In genomic region chr4:168521736-168522135, GRCh38 we compare ENCODE assay signal across 18 cellular contexts. TPM values are rescaled to one million over a fixed set of nuclear protein-coding genes. Genes with fewer than 3 reads are reported as not detected.
DNase-seq lines count a peak whose midpoint lies in the region; ATAC-seq and TF ChIP-seq lines count a peak whose summit lies in the region.
"Had no signal": no experiment of that assay in that cellular context is flagged by ENCODE, and none has a peak within 500 bp of the region (broad histone marks: within the 10 kb centered on the region; RNA-seq: fewer than 3 reads in every experiment).

No MANE protein-coding gene starts in this region.

- POLR2A ChIA-PET in HCT116 (lab: Charles Lee) = no interaction called here

- no peak overlapping the region for H3K4me3 Mint-ChIP-seq in chondrocyte (ENCODE audit: unreplicated experiment)
- no peak overlapping the region for H3K4me3 Mint-ChIP-seq in mesothelial cell of epicardium
- no peak overlapping the region for H3K4me3 Mint-ChIP-seq in nephron progenitor cell
- H3K4me3 Mint-ChIP-seq: B cell; CD4-positive, alpha-beta memory T cell had no signal

- peaks cover 2% of the 10 kb centered on the region for H3K9me3 Mint-ChIP-seq in chondrocyte (ENCODE audit: low read depth)
- no peaks in the 10 kb centered on the region for H3K9me3 Mint-ChIP-seq in mesothelial cell of epicardium
- no peaks in the 10 kb centered on the region for H3K9me3 Mint-ChIP-seq in nephron progenitor cell

- H3K27me3 Mint-ChIP-seq in chondrocyte (ENCODE audit: low read depth) (no peaks in the 10 kb centered on the region), mesothelial cell of epicardium (ENCODE audit: low read depth) (no peaks in the 10 kb centered on the region), nephron progenitor cell (ENCODE audit: low read depth, poor library complexity) (no peaks in the 10 kb centered on the region)

- no peak for TF ChIP-seq CTCF in HCT116 (IDR thresholded peaks at IDR 0.05 in 2 of 3, conservative IDR thresholded peaks at IDR 0.05 in 1 of 3; ENCODE audit: borderline replicate concordance in 1 of 3, insufficient read depth in 1 of 3, low read depth in 2 of 3, low read length in 2 of 3)
- no peak for TF ChIP-seq CTCF in chondrocyte (IDR thresholded peaks at IDR 0.05)
- TF ChIP-seq CTCF in mesothelial cell of epicardium (IDR thresholded peaks at IDR 0.05; ENCODE audit: unreplicated experiment) = no peak
- no peak for TF ChIP-seq CTCF in left lung (IDR thresholded peaks at IDR 0.05)
- no peak for TF ChIP-seq CTCF in nephron progenitor cell (IDR thresholded peaks at IDR 0.05)
- TF ChIP-seq CTCF in ascending aorta (IDR thresholded peaks at IDR 0.05) = no peak

- no peaks in the 10 kb centered on the region for H4K20me1 ChIP-seq in HCT116 (ENCODE audit: insufficient read depth)

- H2AFZ ChIP-seq in HCT116 (ENCODE audit: low read depth, low read length, poor library complexity, severe bottlenecking) = no peak overlapping the region

- no peak for TF ChIP-seq POLR2A in HCT116 (IDR thresholded peaks at IDR 0.05; ENCODE audit: borderline replicate concordance, extremely low read depth, insufficient read depth, insufficient read length)

- H3K36me3 Mint-ChIP-seq in chondrocyte (ENCODE audit: low read depth) (peaks cover 7% of the 10 kb centered on the region), mesothelial cell of epicardium (no peaks in the 10 kb centered on the region), nephron progenitor cell (ENCODE audit: low read depth) (no peaks in the 10 kb centered on the region)
- H3K36me3 Mint-ChIP-seq: CD4-positive, alpha-beta memory T cell had no signal

- ATAC-seq in HCT116 = no peak
- ATAC-seq in left lung = no peak

- no TSS peak for BruUV-seq in HCT116 (replicated peaks; lab: Mats Ljungman, UMichigan)

- H3K4me2 ChIP-seq in HCT116 (ENCODE audit: low read length) = no peak overlapping the region

- DNase-seq in COR-L47 (lab: John Stamatoyannopoulos, UW) (peak; percentile 32), HCT116 (ENCODE audit: low read depth, low spot score) (no peak), chondrocyte (ENCODE audit: low spot score) (no peak), mesothelial cell of epicardium (ENCODE audit: low spot score in 2 of 2, unreplicated experiment in 2 of 2) (no peak), left lung (no peak), nephron progenitor cell (no peak), ascending aorta (ENCODE audit: low spot score in 2 of 2) (no peak), T-helper 9 cell (no peak)
- DNase-seq: CD4-positive, alpha-beta memory T cell; DMS153; IMR-90; NCI-H1417 treated with DMSO at 0.1 percent for 48 hours; NCI-H2081 treated with DMSO at 0.1 percent for 48 hours; NCI-H345; NCI-H774; Peyer's patch had no signal

- H3K36me3 ChIP-seq in HCT116 (ENCODE audit: control insufficient read depth in 1 of 2, insufficient read depth in 2 of 2, low read length in 2 of 2) (peaks cover 17 to 49% of the 10 kb centered on the region in 2 experiments), left lung (no peaks in the 10 kb centered on the region), ascending aorta (no peaks in the 10 kb centered on the region)
- H3K36me3 ChIP-seq: HAP-1, Peyer's patch had no signal

- H3K79me2 ChIP-seq in HCT116 (ENCODE audit: insufficient read depth, low read length) = peaks cover 99% of the 10 kb centered on the region

- no peak for TF ChIP-seq RAD21 in HCT116 (IDR thresholded peaks at IDR 0.05; ENCODE audit: low read depth)

- intact Hi-C loops in HCT116 (cut with micrococcal nuclease) (no loop called here), left lung (cut with DNase I) (no loop called here), ascending aorta (cut with DNase I) (no loop called here)

- H3K9ac ChIP-seq in HCT116 (ENCODE audit: low read length) = no peak overlapping the region

- CTCF ChIA-PET in HCT116 (lab: Charles Lee) = no interaction called here

- peak overlapping the region; percentile 42; the same call in 1 of the 2 replicates for H3K27ac ChIP-seq in HCT116 (ENCODE audit: low read depth, low read length)
- no peak overlapping the region for H3K27ac ChIP-seq in left lung
- no peak overlapping the region for H3K27ac ChIP-seq in ascending aorta
- H3K27ac ChIP-seq: Peyer's patch had no signal

- RAD21 ChIA-PET in HCT116 (lab: Charles Lee; ENCODE audit: low non-redundant PET in 1 of 2, low total read pairs in 2 of 2, uncharacterized antibody in 2 of 2, unreplicated experiment in 2 of 2) = no interaction called here

- H3K27ac Mint-ChIP-seq in chondrocyte (ENCODE audit: unreplicated experiment) (peak overlapping the region; percentile 37), mesothelial cell of epicardium (peak overlapping the region; percentile 32), nephron progenitor cell (no peak overlapping the region)
- H3K27ac Mint-ChIP-seq: B cell; CD4-positive, alpha-beta memory T cell had no signal

- H3K9me2 ChIP-seq in HCT116 (ENCODE audit: insufficient read depth) = no peaks in the 10 kb centered on the region

- H3K4me3 ChIP-seq in HCT116 (replicated peaks in 1 of 2; ENCODE audit: low read depth in 1 of 2, low read length in 2 of 2) (no peak overlapping the region), left lung (no peak overlapping the region), ascending aorta (no peak overlapping the region)
- H3K4me3 ChIP-seq: HAP-1, Peyer's patch had no signal

- H3K4me1 Mint-ChIP-seq in chondrocyte (ENCODE audit: low read depth) (peaks cover 46% of the 10 kb centered on the region), mesothelial cell of epicardium (peaks cover 25% of the 10 kb centered on the region), nephron progenitor cell (peaks cover 14% of the 10 kb centered on the region)
- H3K4me1 Mint-ChIP-seq: B cell had no signal

- peaks cover 46 to 66% of the 10 kb centered on the region in 2 experiments for H3K4me1 ChIP-seq in HCT116 (ENCODE audit: control insufficient read depth in 1 of 2, insufficient read depth in 2 of 2, low read length in 2 of 2)
- H3K4me1 ChIP-seq in left lung = no peaks in the 10 kb centered on the region
- H3K4me1 ChIP-seq in ascending aorta = no peaks in the 10 kb centered on the region
- H3K4me1 ChIP-seq: Peyer's patch had no signal

- H3K27me3 ChIP-seq in HCT116 (ENCODE audit: insufficient read depth, low read length) (no peaks in the 10 kb centered on the region), left lung (no peaks in the 10 kb centered on the region), ascending aorta (no peaks in the 10 kb centered on the region)
- H3K27me3 ChIP-seq: Peyer's patch had no signal

- H3K9me3 ChIP-seq in HCT116 (ENCODE audit: control insufficient read depth in 1 of 2, insufficient read depth in 1 of 2, low read depth in 1 of 2, low read length in 2 of 2) (no peaks in the 10 kb centered on the region), left lung (no peaks in the 10 kb centered on the region), ascending aorta (no peaks in the 10 kb centered on the region)
- H3K9me3 ChIP-seq: HAP-1, Peyer's patch had no signal

TF ChIP-seq in HCT116, 20 proteins besides CTCF, POLR2A, EP300 and RAD21:
- no peak for TF ChIP-seq YY1 (IDR thresholded peaks at IDR 0.05; ENCODE audit: extremely low read depth, insufficient replicate concordance, low read depth, low read length)
- TF ChIP-seq EZH2phosphoT487 (IDR thresholded peaks at IDR 0.05; ENCODE audit: borderline replicate concordance) = no peak

RNA-seq across cellular contexts. Expression of gene PALLD, which starts 24.9 kb away (rescaled TPM):
- total RNA-seq in HCT116 (2021; ENCODE audit: unreplicated experiment) (166 TPM), chondrocyte (886 to 1,317 TPM (median 900 TPM) in 3 replicates), mesothelial cell of epicardium (150 to 158 TPM (median 153 TPM) in 3 replicates), left lung (100 to 1,000 TPM in 1 of 2 donors, 10 to 100 TPM in 1; 80.4 to 194 TPM), ascending aorta (204 TPM)
- 66.4 and 71.5 TPM in 2 replicates for polyA plus RNA-seq in HCT116 (2012)

RNA-seq across cellular contexts. Expression of gene DDX60L, which starts 41.4 kb away (rescaled TPM):
- total RNA-seq in HCT116 (2021; ENCODE audit: unreplicated experiment) (99.1 TPM), chondrocyte (4.2 to 7.5 TPM (median 4.9 TPM) in 3 replicates), mesothelial cell of epicardium (11.4 to 12.0 TPM (median 11.7 TPM) in 3 replicates), left lung (10 to 100 TPM; 23.1 to 44.7 TPM), ascending aorta (13.2 TPM)
- 29.2 and 35.4 TPM in 2 replicates for polyA plus RNA-seq in HCT116 (2012)
